9 cellular contexts compared by ENCODE assay signal in genomic region chr22:17157714-17158113, GRCh38. TPM values are rescaled to one million over a fixed set of nuclear protein-coding genes. Genes with fewer than 3 reads are reported as not detected.
DNase-seq lines count a peak whose midpoint lies in the region; TF ChIP-seq lines count a peak whose summit lies in the region.
"Had no signal": no experiment of that assay in that cellular context is flagged by ENCODE, and none has a peak within 500 bp of the region (broad histone marks: within the 10 kb centered on the region; RNA-seq: fewer than 3 reads in every experiment).

No MANE protein-coding gene starts in this region.

- H3K36me3 Mint-ChIP-seq in CD14-positive monocyte (peaks cover 2 to 7% of the 10 kb centered on the region in 2 donors), brain (peaks cover 21% of the 10 kb centered on the region), nephron (ENCODE audit: low read depth) (no peaks in the 10 kb centered on the region)

- peak overlapping the region; percentile 83 to 88 for H3K4me3 Mint-ChIP-seq in CD14-positive monocyte
- peak overlapping the region; percentile 86 to 91 (median 90) for H3K4me3 Mint-ChIP-seq in brain
- H3K4me3 Mint-ChIP-seq in nephron, result peak overlapping the region; percentile 88 to 90 (median 89)

- peak overlapping the region; percentile 85 for H3K4me3 ChIP-seq in Jurkat, Clone E6-1 (ENCODE audit: low read length)

- intact Hi-C loops in CD14-positive monocyte (cut with micrococcal nuclease), result loop anchor here (2.0 to 10.0 kb wide), 7 partner anchors 35 to 333 kb away; partner anchors contain the start of genes ADA2 (in 1 of the 2), IL17RA (in 1 of the 2), TMEM121B (in 1 of the 2) and XKR3 (in 1 of the 2)

- peaks cover 62% of the 10 kb centered on the region for H3K4me1 Mint-ChIP-seq in CD14-positive monocyte
- peaks cover 47% of the 10 kb centered on the region for H3K4me1 Mint-ChIP-seq in brain
- H3K4me1 Mint-ChIP-seq in nephron, result peaks cover 12% of the 10 kb centered on the region

- DNase-seq in CD14-positive monocyte (ENCODE audit: low spot score), result no peak
- no peak for DNase-seq in Jurkat, Clone E6-1 (ENCODE audit: low read depth, low spot score)
- DNase-seq in effector CD8-positive, alpha-beta T cell (lab: John Stamatoyannopoulos, UW), result no peak
- no peak for DNase-seq in SK-N-DZ (ENCODE audit: low spot score)
- DNase-seq in stimulated activated CD4-positive, alpha-beta T cell treated with anti-CD3 and anti-CD28 coated beads, Interleukin-4, amount 100 ng/mL, for 1 hour, result no peak
- no peak for DNase-seq in dedifferentiated amniotic fluid mesenchymal stem cell (ENCODE audit: extremely low spot score)
- DNase-seq: occipital lobe had no signal

- TF ChIP-seq CTCF in CD14-positive monocyte (IDR thresholded peaks at IDR 0.05) (no peak), brain (conservative IDR thresholded peaks at IDR 0.05) (no peak), nephron (IDR thresholded peaks at IDR 0.05; ENCODE audit: unreplicated experiment in 3 of 3) (no peak)

- H3K27me3 Mint-ChIP-seq in CD14-positive monocyte (ENCODE audit: low read depth in 3 of 3) (peaks cover 0 to 3% (median 0%) of the 10 kb centered on the region in 3 donors), brain (no peaks in the 10 kb centered on the region), nephron (ENCODE audit: low read depth) (no peaks in the 10 kb centered on the region)

- H3K27ac Mint-ChIP-seq in CD14-positive monocyte, result peak overlapping the region; percentile 79 to 95 (median 91)
- H3K27ac Mint-ChIP-seq in brain, result peak overlapping the region in 4 of 5 experiments; percentile 48 to 94 (median 93)
- no peak overlapping the region for H3K27ac Mint-ChIP-seq in nephron

- H3K9me3 Mint-ChIP-seq in CD14-positive monocyte, result no peaks in the 10 kb centered on the region
- H3K9me3 Mint-ChIP-seq in brain, result peaks cover 0 to 9% (median 0%) of the 10 kb centered on the region in 5 experiments
- no peaks in the 10 kb centered on the region for H3K9me3 Mint-ChIP-seq in nephron

RNA-seq across cellular contexts. Expression of gene HDHD5, which starts 1.4 kb away (rescaled TPM):
- 100 to 1,000 TPM in 1 of 2 donors, 10 to 100 TPM in 1; 79.9 to 119 TPM for polyA plus RNA-seq in CD14-positive monocyte
- polyA plus RNA-seq in Jurkat, Clone E6-1 (2012; ENCODE audit: insufficient read depth, insufficient read length), result 89.4 TPM
- polyA plus RNA-seq in brain (ENCODE audit: insufficient read depth, low read depth, low replicate concordance), result 35.6 TPM
- polyA plus RNA-seq in SK-N-DZ (2014; cell fraction: cytosol; rRNA removed), result 130 and 163 TPM in 2 replicates
- 108 and 111 TPM in 2 replicates for polyA plus RNA-seq in SK-N-DZ (2014; cell fraction: nucleus; rRNA removed)

RNA-seq across cellular contexts. Expression of gene TMEM121B, which starts 36.6 kb away (rescaled TPM):
- 1 to 10 TPM; 1.4 to 1.9 TPM for polyA plus RNA-seq in CD14-positive monocyte
- polyA plus RNA-seq in Jurkat, Clone E6-1 (2012; ENCODE audit: insufficient read depth, insufficient read length), result 1.7 TPM
- polyA plus RNA-seq in brain (ENCODE audit: insufficient read depth, low read depth, low replicate concordance), result 7.4 TPM
- polyA plus RNA-seq in SK-N-DZ (2014; cell fraction: cytosol; rRNA removed), result 8.1 and 9.7 TPM in 2 replicates
- 5.8 and 6.9 TPM in 2 replicates for polyA plus RNA-seq in SK-N-DZ (2014; cell fraction: nucleus; rRNA removed)

Comparison
In these comparisons a context has a peak if more than half of its experiments do, and no peak if none do; other contexts are left out.
1. H3K27ac Mint-ChIP-seq: peak in CD14-positive monocyte (7 of 7) and brain (4 of 5); none in nephron (0 of 3).
2. Peak in every context shown above with its lines, with median percentiles within 50 percentile points of each other: H3K4me3 Mint-ChIP-seq.